Comparison of ENCODE assay signal across 8 cellular contexts in the genomic region with DNA sequence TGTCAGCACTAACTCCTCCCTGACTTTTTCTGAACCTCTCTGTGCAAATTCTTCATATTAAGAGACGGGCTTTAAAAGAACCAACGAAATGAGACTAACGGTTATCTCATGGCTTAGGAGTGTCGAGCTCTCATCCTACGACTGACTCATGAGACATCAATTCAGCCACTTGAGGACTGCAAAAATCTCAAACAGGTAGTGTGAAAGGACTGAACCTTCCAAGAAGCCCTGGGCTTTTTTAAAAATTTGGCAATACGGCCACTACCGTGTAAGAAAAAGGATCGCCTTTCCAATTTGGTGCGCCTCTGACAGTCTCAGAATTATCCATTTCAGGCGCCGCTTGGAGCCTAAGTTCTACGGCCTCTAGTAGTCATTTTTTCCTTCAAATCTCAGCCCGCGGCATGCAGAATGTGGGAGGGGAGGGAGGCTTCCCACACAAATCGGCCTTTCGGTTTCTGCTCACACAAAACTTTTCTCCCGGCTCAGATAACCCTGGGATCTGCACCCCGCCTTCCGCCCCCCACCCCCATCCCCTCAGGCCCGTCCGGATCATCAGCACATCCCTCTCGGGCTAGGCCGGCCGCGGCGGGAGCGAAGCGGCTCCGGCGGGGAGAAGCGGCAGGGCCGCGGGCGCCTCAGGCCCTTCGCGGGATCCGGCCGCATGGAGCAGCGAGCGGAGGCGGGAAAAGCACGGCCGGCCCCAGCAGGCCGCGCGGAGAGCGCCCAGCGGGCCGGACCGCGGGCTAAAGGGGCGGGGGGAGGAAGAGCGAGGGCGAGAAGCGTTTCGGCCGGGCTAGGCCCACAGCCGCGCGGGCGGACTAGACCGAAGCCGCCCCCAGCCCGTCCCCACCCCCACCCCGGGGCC. TPM values are rescaled to one million over a fixed set of nuclear protein-coding genes. Genes with fewer than 3 reads are reported as not detected.
A peak's percentile ranks its signal among the peaks of the same experiment; 100 is the strongest.
DNase-seq lines count a peak whose midpoint lies in the region; ATAC-seq, FAIRE-seq and TF ChIP-seq lines count a peak whose summit lies in the region.

No MANE protein-coding gene starts in this region.

- WGBS in pancreas, 2 donors: 0% methylated on average over 45 to 65 of the region's 65 CpGs
- under 1% methylated on average over 65 of the region's 65 CpGs for WGBS in urinary bladder

- H3K36me3 ChIP-seq in pancreas (no peaks in the 10 kb centered on the region), urinary bladder (ENCODE audit: insufficient read depth) (no peaks in the 10 kb centered on the region)

- peaks cover 35% of the 10 kb centered on the region for H3K4me1 Mint-ChIP-seq in glutamatergic neuron (ENCODE audit: low read depth, unreplicated experiment)

- DNase-seq in NCI-H524 (lab: John Stamatoyannopoulos, UW) (peak; percentile 36 to 40), NCI-H524 treated with DMSO at 0.1 percent for 48 hours (lab: John Stamatoyannopoulos, UW) (no peak), glutamatergic neuron (peak; percentile 55), pancreas (peak in 3 of 6 donors; percentile 44 to 78 (median 76))
- peak in 3 of 4 experiments; percentile 11 to 18 (median 13) for DNase-seq in activated naive CD4-positive, alpha-beta T cell (lab: John Stamatoyannopoulos, UW)

- H3K9me3 ChIP-seq in pancreas: no peaks in the 10 kb centered on the region

- intact Hi-C loops in pancreas (cut with DNase I): no loop called here

- H3K27ac ChIP-seq in pancreas: peak overlapping the region; percentile 88 to 97 (median 93)
- peak overlapping the region; percentile 97 for H3K27ac ChIP-seq in urinary bladder (ENCODE audit: low read depth)

- FAIRE-seq in pancreas (lab: Jason Lieb, UNC): no peak

- H3K4me1 ChIP-seq in pancreas (peaks cover 20 to 32% (median 31%) of the 10 kb centered on the region in 3 donors), urinary bladder (ENCODE audit: insufficient read depth) (peaks cover 3% of the 10 kb centered on the region)

- peaks cover 1% of the 10 kb centered on the region for H3K9me3 Mint-ChIP-seq in glutamatergic neuron (ENCODE audit: unreplicated experiment)

- peak overlapping the region; percentile 93 for H3K27ac Mint-ChIP-seq in glutamatergic neuron (ENCODE audit: unreplicated experiment)

- TF ChIP-seq CTCF in glutamatergic neuron (IDR thresholded peaks at IDR 0.05; ENCODE audit: partially characterized antibody, unreplicated experiment): no peak
- no peak for TF ChIP-seq CTCF in pancreas (IDR thresholded peaks at IDR 0.05)

- H3K4me3 ChIP-seq in pancreas (peak overlapping the region; percentile 72 to 92 (median 86)), urinary bladder (ENCODE audit: low read depth, low read length) (peak overlapping the region; percentile 97)

- peak overlapping the region; percentile 89 for H3K4me3 Mint-ChIP-seq in glutamatergic neuron (ENCODE audit: unreplicated experiment)

- H3K36me3 Mint-ChIP-seq in glutamatergic neuron (ENCODE audit: unreplicated experiment): no peaks in the 10 kb centered on the region

- peak; percentile 10 for ATAC-seq in HG02884 (IDR thresholded peaks at IDR 0.05; ENCODE audit: unreplicated experiment)
- ATAC-seq in pancreas: peak; percentile 43 to 55 (median 50)

- H3K27me3 Mint-ChIP-seq in glutamatergic neuron (ENCODE audit: unreplicated experiment): peaks cover 5% of the 10 kb centered on the region

- H3K27me3 ChIP-seq in pancreas: no peaks in the 10 kb centered on the region

TF ChIP-seq in PFSK-1, 5 proteins besides CTCF, POLR2A, EP300 and RAD21:
- TF ChIP-seq POLR2AphosphoS5 (IDR thresholded peaks at IDR 0.05; ENCODE audit: low read depth, low read length) (no peak), TAF1 (IDR thresholded peaks at IDR 0.05; ENCODE audit: borderline replicate concordance, insufficient read depth, low read length) (0 out of 2 replicates have a peak, but pooled peaks have one; percentile 36), REST (IDR thresholded peaks at IDR 0.05; ENCODE audit: insufficient read depth in 1 of 2, low read depth in 2 of 2, low read length in 2 of 2) (no peak), SIN3A (IDR thresholded peaks at IDR 0.05; ENCODE audit: borderline replicate concordance, insufficient read depth, low read length) (0 out of 2 replicates have a peak, but pooled peaks have one; percentile 12), FOXP2 (optimal IDR thresholded peaks at IDR 0.05; ENCODE audit: borderline replicate concordance, extremely low read depth, extremely low read length, insufficient read depth) (no peak)
TF ChIP-seq in PFSK-1: peak in this region for 2.

RNA-seq across cellular contexts. Expression of gene HNRNPR, which starts 0.6 kb away (rescaled TPM):
- 89.0 TPM for polyA plus RNA-seq in PFSK-1 (2012; ENCODE audit: insufficient read length, low read depth)
- total RNA-seq in glutamatergic neuron (ENCODE audit: unreplicated experiment) (189 TPM), pancreas (10 to 100 TPM; 27.6 to 57.8 (median 46.7) TPM), urinary bladder (181 TPM)
- polyA plus RNA-seq in pancreas (10 to 100 TPM; 30.8 to 46.7 TPM), urinary bladder (88.5 TPM)

RNA-seq across cellular contexts. Expression of gene ZNF436, which starts 26.2 kb away (rescaled TPM):
- 7.3 TPM for polyA plus RNA-seq in PFSK-1 (2012; ENCODE audit: insufficient read length, low read depth)
- total RNA-seq in glutamatergic neuron (ENCODE audit: unreplicated experiment): 13.3 TPM
- total RNA-seq in pancreas: 10 to 100 TPM in 1 of 6 donors, 1 to 10 TPM in 5; 3.7 to 11.8 (median 4.5) TPM
- polyA plus RNA-seq in pancreas: 1 to 10 TPM; 2.1 to 3.9 TPM
- total RNA-seq in urinary bladder: 64.9 TPM
- polyA plus RNA-seq in urinary bladder: 11.3 TPM
